8 cellular contexts compared by ENCODE assay signal in genomic region chr19:45886427-45887310, GRCh38. TPM values are rescaled to one million over a fixed set of nuclear protein-coding genes. Genes with fewer than 3 reads are reported as not detected.
DNase-seq lines count a peak whose midpoint lies in the region; ATAC-seq and TF ChIP-seq lines count a peak whose summit lies in the region.

No MANE protein-coding gene starts in this region.

- peak overlapping the region; percentile 42 for H3K4ac ChIP-seq in trophoblast cell (ENCODE audit: low read depth, low read length)

- CTCF ChIA-PET in GM10248 (lab: Yijun Ruan, JAX) = interaction anchor here (1.1 to 8.7 kb wide), 4 partner anchors 14 to 70 kb away, joined by 3 to 152 read pairs (median 10); partner anchors contain the start of genes FOXA3 and SYMPK

- H3K36me3 ChIP-seq in adipocyte (ENCODE audit: control insufficient read depth, insufficient read depth, low read length, severe bottlenecking) (peaks cover 5% of the 10 kb centered on the region), trophoblast cell (ENCODE audit: control insufficient read depth in 1 of 2, insufficient read depth in 2 of 2, low read length in 2 of 2) (peaks cover 21 to 26% of the 10 kb centered on the region in 2 experiments), tibial nerve (peaks cover 0 to 34% (median 0%) of the 10 kb centered on the region in 3 donors)

- ATAC-seq in HG02678 (IDR thresholded peaks at IDR 0.05; ENCODE audit: unreplicated experiment) = peak; percentile 59

- H3K23ac ChIP-seq in trophoblast cell (ENCODE audit: low read length) = no peak overlapping the region

- peak overlapping the region; percentile 3 for H2AK5ac ChIP-seq in trophoblast cell (ENCODE audit: low read length)

- H3K4me3 ChIP-seq in adipocyte (ENCODE audit: low read length) (peak overlapping the region; percentile 82), trophoblast cell (ENCODE audit: low read depth, low read length) (peak overlapping the region; percentile 98), tibial nerve (peak overlapping the region; percentile 46 to 96 (median 80))

- peak overlapping the region; percentile 80 for H3K27ac ChIP-seq in trophoblast cell (ENCODE audit: low read depth, low read length)
- peak overlapping the region; percentile 72 to 93 (median 84) for H3K27ac ChIP-seq in tibial nerve

- no peaks in the 10 kb centered on the region for H3K27me3 ChIP-seq in adipocyte (replicated peaks; ENCODE audit: control insufficient read depth, insufficient read depth, low read length)
- H3K27me3 ChIP-seq in trophoblast cell (ENCODE audit: insufficient read depth, low read length) = no peaks in the 10 kb centered on the region
- H3K27me3 ChIP-seq in tibial nerve = no peaks in the 10 kb centered on the region

- peak overlapping the region; percentile 48 for H3K18ac ChIP-seq in trophoblast cell (ENCODE audit: low read length)

- H3K4me1 ChIP-seq in adipocyte (ENCODE audit: control insufficient read depth, insufficient read depth, low read length) (peaks cover 29% of the 10 kb centered on the region), trophoblast cell (ENCODE audit: control insufficient read depth in 1 of 2, insufficient read depth in 2 of 2, low read length in 2 of 2) (peaks cover 15 to 21% of the 10 kb centered on the region in 2 experiments), tibial nerve (peaks cover 0 to 51% (median 23%) of the 10 kb centered on the region in 4 donors)

- peak overlapping the region; percentile 48 for H3K14ac ChIP-seq in trophoblast cell (ENCODE audit: low read length)

- intact Hi-C loops in cardiac septum (cut with DNase I) = loop anchor here (1.0 kb wide), 1 partner anchor 23 kb away; the partner anchor contains the start of gene SYMPK

- H2BK12ac ChIP-seq in trophoblast cell (ENCODE audit: low read length) = no peak overlapping the region

- peak overlapping the region; percentile 70 for H2BK120ac ChIP-seq in trophoblast cell (ENCODE audit: insufficient read depth, low read length, poor library complexity)

- no CpG with 5 or more reads among the region's 36 CpGs for WGBS in trophoblast cell (ENCODE audit: extremely low coverage, insufficient coverage, insufficient read length)
- 3 to 5% methylated on average over 26 to 34 of the region's 36 CpGs for WGBS in tibial nerve, 2 donors

- TF ChIP-seq EP300 in tibial nerve (IDR thresholded peaks at IDR 0.05) = peak; percentile 82 to 89

- DNase-seq in GM10248 (ENCODE audit: extremely low spot score) (peak; percentile 90), NCI-H1436 (lab: John Stamatoyannopoulos, UW) (peak; percentile 89), SW 1271 (lab: John Stamatoyannopoulos, UW) (peak; percentile 49 to 80), adipocyte (ENCODE audit: low read depth) (peak; percentile 97), cardiac septum (ENCODE audit: low spot score) (peak; percentile 96), trophoblast cell (peak; percentile 91 to 95), tibial nerve (ENCODE audit: low spot score in 2 of 2) (peak; percentile 78 to 93)

- peak overlapping the region; percentile 92 for H3K4me2 ChIP-seq in trophoblast cell (ENCODE audit: low read length)

- H4K91ac ChIP-seq in trophoblast cell (ENCODE audit: low read depth, low read length) = peak overlapping the region; percentile 78

- POLR2A ChIA-PET in GM10248 (lab: Yijun Ruan, JAX) = interaction anchor here (0.6 to 2.4 kb wide), 3 partner anchors 23 to 191 kb away, joined by 4 to 19 read pairs (median 5); partner anchors contain the start of genes FOXA3, SIX5 and SYMPK

- H3K79me1 ChIP-seq in trophoblast cell (ENCODE audit: low read length) = peaks cover 21% of the 10 kb centered on the region

- H3K9me3 ChIP-seq in adipocyte (ENCODE audit: control insufficient read depth, low read length) (no peaks in the 10 kb centered on the region), trophoblast cell (ENCODE audit: insufficient read depth, low read depth, low read length) (peaks cover 3% of the 10 kb centered on the region), tibial nerve (no peaks in the 10 kb centered on the region)

- H2AFZ ChIP-seq in trophoblast cell (ENCODE audit: insufficient read depth, low read length, poor library complexity) = peak overlapping the region; percentile 42

- peak overlapping the region; percentile 67 for H2BK5ac ChIP-seq in trophoblast cell (ENCODE audit: low read depth, low read length, poor library complexity)

- H3K79me2 ChIP-seq in trophoblast cell (ENCODE audit: control insufficient read depth, insufficient read depth, low read length, poor library complexity) = peaks cover 3% of the 10 kb centered on the region

- H3K9ac ChIP-seq in adipocyte (ENCODE audit: low read length) = peak overlapping the region; percentile 91
- peak overlapping the region; percentile 79 for H3K9ac ChIP-seq in trophoblast cell (ENCODE audit: low read length)

- H4K8ac ChIP-seq in trophoblast cell (ENCODE audit: low read depth, low read length) = peak overlapping the region; percentile 88

- TF ChIP-seq CTCF in GM10248 (IDR thresholded peaks at IDR 0.05; ENCODE audit: control extremely low read depth, extremely low read depth, low read depth, missing control alignments) = no peak
- TF ChIP-seq CTCF in tibial nerve (IDR thresholded peaks at IDR 0.05) = no peak

- TF ChIP-seq POLR2A in tibial nerve (IDR thresholded peaks at IDR 0.05) = peak in 1 of 2 donors; percentile 60

- peak overlapping the region; percentile 87 for H4K12ac ChIP-seq in trophoblast cell (ENCODE audit: low read depth, low read length)

RNA-seq across cellular contexts. Expression of gene IRF2BP1, which starts 0.7 kb away (rescaled TPM):
- total RNA-seq in cardiac septum = 17.4 TPM
- 9.5 and 9.8 TPM in 2 replicates for polyA plus RNA-seq in trophoblast cell (2013)
- total RNA-seq in tibial nerve = 10 to 100 TPM; 16.4 to 33.3 (median 27.2) TPM

RNA-seq across cellular contexts. Expression of gene MYPOP, which starts 15.7 kb away (rescaled TPM):
- 10.3 TPM for total RNA-seq in cardiac septum
- polyA plus RNA-seq in trophoblast cell (2013) = 20.7 and 21.0 TPM in 2 replicates
- total RNA-seq in tibial nerve = 1 to 10 TPM; 3.6 to 9.0 (median 5.5) TPM

RNA-seq across cellular contexts. Expression of gene FOXA3, which starts 22.5 kb away (rescaled TPM):
- total RNA-seq in cardiac septum (not detected), tibial nerve (not detected)
- polyA plus RNA-seq in trophoblast cell (2013) = 1.6 and 1.8 TPM in 2 replicates

RNA-seq across cellular contexts. Expression of gene SYMPK, which starts 23.7 kb away (rescaled TPM):
- total RNA-seq in cardiac septum (33.6 TPM), tibial nerve (10 to 100 TPM; 31.0 to 89.0 (median 57.4) TPM)
- polyA plus RNA-seq in trophoblast cell (2013) = 53.3 and 55.9 TPM in 2 replicates

RNA-seq across cellular contexts. Expression of gene NANOS2, which starts 27.9 kb away (rescaled TPM):
- total RNA-seq in cardiac septum = not detected
- polyA plus RNA-seq in trophoblast cell (2013) = not detected in 2 replicates
- total RNA-seq in tibial nerve = not detected

Comparison
In these comparisons a context has a peak if more than half of its experiments do, and no peak if none do; other contexts are left out.
1. Peak in every context shown above with its lines: DNase-seq, ATAC-seq, H3K4me3 ChIP-seq and H3K27ac ChIP-seq.